ENCODE assay signal across 8 cellular contexts in genomic region chr19:57171551-57172081, GRCh38. TPM values are rescaled to one million over a fixed set of nuclear protein-coding genes. Genes with fewer than 3 reads are reported as not detected.
DNase-seq lines count a peak whose midpoint lies in the region; ATAC-seq and TF ChIP-seq lines count a peak whose summit lies in the region.

No MANE protein-coding gene starts in this region.

- intact Hi-C loops in CD14-positive monocyte (cut with micrococcal nuclease), result no loop called here
- intact Hi-C loops in activated T-helper 1 cell treated with anti-CD3 and anti-CD28 coated beads, Interleukin-12 subunit alpha, Interleukin-12 subunit beta, Interleukin-2, Interleukin-4 antibody, amounts not matched to agents 30 ng/mL and 10 ng/mL and 1 ng/mL, durations not matched to agents 14 hours and 24 hours and 36 hours (cut with micrococcal nuclease), result no loop called here

- peak; percentile 65 for ATAC-seq in foreskin keratinocyte

- H3K4me1 Mint-ChIP-seq in CD14-positive monocyte (peaks cover 18% of the 10 kb centered on the region), osteocyte (ENCODE audit: unreplicated experiment) (peaks cover 18% of the 10 kb centered on the region)
- H3K4me1 Mint-ChIP-seq in activated T-helper 1 cell treated with anti-CD3 and anti-CD28 coated beads, Interleukin-12 subunit alpha, Interleukin-12 subunit beta, Interleukin-2, Interleukin-4 antibody, amounts not matched to agents 30 ng/mL and 10 ng/mL and 1 ng/mL, durations not matched to agents 14 hours and 24 hours and 36 hours (ENCODE audit: low read depth), result peaks cover 5% of the 10 kb centered on the region

- H3K27ac Mint-ChIP-seq in CD14-positive monocyte (no peak overlapping the region), osteocyte (ENCODE audit: unreplicated experiment) (no peak overlapping the region)
- H3K27ac Mint-ChIP-seq in activated T-helper 1 cell treated with anti-CD3 and anti-CD28 coated beads, Interleukin-12 subunit alpha, Interleukin-12 subunit beta, Interleukin-2, Interleukin-4 antibody, amounts not matched to agents 30 ng/mL and 10 ng/mL and 1 ng/mL, durations not matched to agents 14 hours and 24 hours and 36 hours, result no peak overlapping the region

- H4K20me1 ChIP-seq in KMS-11 (ENCODE audit: insufficient read depth), result no peaks in the 10 kb centered on the region

- H3K27me3 ChIP-seq in KMS-11 (ENCODE audit: insufficient read depth, low read depth), result no peaks in the 10 kb centered on the region
- H3K27me3 ChIP-seq in foreskin keratinocyte, result no peaks in the 10 kb centered on the region

- TF ChIP-seq CTCF in CD14-positive monocyte (IDR thresholded peaks at IDR 0.05) (no peak), KMS-11 (conservative IDR thresholded peaks at IDR 0.05; ENCODE audit: low read depth, low read length) (no peak), foreskin keratinocyte (conservative IDR thresholded peaks at IDR 0.05) (no peak), osteocyte (IDR thresholded peaks at IDR 0.05) (no peak)

- H3K36me3 ChIP-seq in KMS-11 (ENCODE audit: insufficient read depth), result no peaks in the 10 kb centered on the region

- H3K36me3 Mint-ChIP-seq in CD14-positive monocyte (no peaks in the 10 kb centered on the region), osteocyte (ENCODE audit: unreplicated experiment) (peaks cover 2% of the 10 kb centered on the region)
- H3K36me3 Mint-ChIP-seq in activated T-helper 1 cell treated with anti-CD3 and anti-CD28 coated beads, Interleukin-12 subunit alpha, Interleukin-12 subunit beta, Interleukin-2, Interleukin-4 antibody, amounts not matched to agents 30 ng/mL and 10 ng/mL and 1 ng/mL, durations not matched to agents 14 hours and 24 hours and 36 hours (ENCODE audit: low read depth), result peaks cover 4% of the 10 kb centered on the region

- H3K27me3 Mint-ChIP-seq in CD14-positive monocyte (ENCODE audit: low read depth in 3 of 3) (peaks cover 4 to 18% (median 10%) of the 10 kb centered on the region in 3 donors), osteocyte (ENCODE audit: unreplicated experiment) (peaks cover 3% of the 10 kb centered on the region)
- H3K27me3 Mint-ChIP-seq in activated T-helper 1 cell treated with anti-CD3 and anti-CD28 coated beads, Interleukin-12 subunit alpha, Interleukin-12 subunit beta, Interleukin-2, Interleukin-4 antibody, amounts not matched to agents 30 ng/mL and 10 ng/mL and 1 ng/mL, durations not matched to agents 14 hours and 24 hours and 36 hours (ENCODE audit: insufficient read depth), result no peaks in the 10 kb centered on the region

- H3K4me2 ChIP-seq in KMS-11, result no peak overlapping the region

- H3K4me1 ChIP-seq in KMS-11 (ENCODE audit: low read depth, poor library complexity, severe bottlenecking) (no peaks in the 10 kb centered on the region), foreskin keratinocyte (no peaks in the 10 kb centered on the region)

- H3K9me3 Mint-ChIP-seq in CD14-positive monocyte, result peaks cover 15 to 56% (median 33%) of the 10 kb centered on the region in 7 donors
- H3K9me3 Mint-ChIP-seq in activated T-helper 1 cell treated with anti-CD3 and anti-CD28 coated beads, Interleukin-12 subunit alpha, Interleukin-12 subunit beta, Interleukin-2, Interleukin-4 antibody, amounts not matched to agents 30 ng/mL and 10 ng/mL and 1 ng/mL, durations not matched to agents 14 hours and 24 hours and 36 hours, result peaks cover 41% of the 10 kb centered on the region
- H3K9me3 Mint-ChIP-seq in osteocyte (ENCODE audit: unreplicated experiment), result peaks cover 15% of the 10 kb centered on the region

- H3K4me3 ChIP-seq in KMS-11 (IDR thresholded peaks at IDR 0.05; ENCODE audit: insufficient read depth, low read depth, low read length), result no peak overlapping the region

- H3K9ac ChIP-seq in KMS-11, result no peak overlapping the region

- H3K27ac ChIP-seq in KMS-11 (no peak overlapping the region), foreskin keratinocyte (no peak overlapping the region)

- peak overlapping the region; percentile 31; the same call in 1 of the 2 replicates for H2AFZ ChIP-seq in KMS-11 (ENCODE audit: low read depth)

- no peaks in the 10 kb centered on the region for H3K79me2 ChIP-seq in KMS-11 (ENCODE audit: insufficient read depth, low read depth)

- no peak for DNase-seq in CD14-positive monocyte (ENCODE audit: low spot score)
- DNase-seq in activated T-helper 1 cell treated with anti-CD3 and anti-CD28 coated beads, Interleukin-12 subunit alpha, Interleukin-12 subunit beta, Interleukin-2, Interleukin-4 antibody, amounts not matched to agents 30 ng/mL and 10 ng/mL and 1 ng/mL, durations not matched to agents 14 hours and 24 hours and 36 hours (ENCODE audit: low spot score), result no peak
- DNase-seq in foreskin keratinocyte, result peak in 1 of 2 donors; percentile 31
- DNase-seq in osteocyte (ENCODE audit: extremely low spot score, unreplicated experiment), result no peak
- DNase-seq in NCI-H345 treated with DMSO at 0.1 percent for 48 hours (lab: John Stamatoyannopoulos, UW; ENCODE audit: unreplicated experiment), result no peak
- DNase-seq in NCI-H446 (lab: John Stamatoyannopoulos, UW), result no peak
- DNase-seq in NCI-H446 treated with DMSO at 0.1 percent for 48 hours (lab: John Stamatoyannopoulos, UW), result no peak

- H3K4me3 Mint-ChIP-seq in CD14-positive monocyte, result peak overlapping the region; percentile 35 to 45
- peak overlapping the region; percentile 50 for H3K4me3 Mint-ChIP-seq in activated T-helper 1 cell treated with anti-CD3 and anti-CD28 coated beads, Interleukin-12 subunit alpha, Interleukin-12 subunit beta, Interleukin-2, Interleukin-4 antibody, amounts not matched to agents 30 ng/mL and 10 ng/mL and 1 ng/mL, durations not matched to agents 14 hours and 24 hours and 36 hours
- H3K4me3 Mint-ChIP-seq in osteocyte (ENCODE audit: unreplicated experiment), result peak overlapping the region; percentile 75

RNA-seq across cellular contexts. Expression of gene DUXA, which starts 4.3 kb away (rescaled TPM):
- polyA plus RNA-seq in CD14-positive monocyte (not detected), foreskin keratinocyte (not detected in 2 replicates)
- not detected in 2 replicates for total RNA-seq in activated T-helper 1 cell treated with anti-CD3 and anti-CD28 coated beads, Interleukin-12 subunit alpha, Interleukin-12 subunit beta, Interleukin-2, Interleukin-4 antibody, amounts not matched to agents 30 ng/mL and 10 ng/mL and 1 ng/mL, durations not matched to agents 14 hours and 24 hours and 36 hours
- total RNA-seq in foreskin keratinocyte (not detected in 2 replicates), osteocyte (not detected in 2 replicates)

RNA-seq across cellular contexts. Expression of gene ZNF264, which starts 19.7 kb away (rescaled TPM):
- polyA plus RNA-seq in CD14-positive monocyte (1 to 10 TPM; 5.3 to 5.6 TPM), foreskin keratinocyte (4.3 and 5.1 TPM in 2 replicates)
- total RNA-seq in activated T-helper 1 cell treated with anti-CD3 and anti-CD28 coated beads, Interleukin-12 subunit alpha, Interleukin-12 subunit beta, Interleukin-2, Interleukin-4 antibody, amounts not matched to agents 30 ng/mL and 10 ng/mL and 1 ng/mL, durations not matched to agents 14 hours and 24 hours and 36 hours, result 16.1 and 18.3 TPM in 2 replicates
- total RNA-seq in foreskin keratinocyte (22.5 and 22.6 TPM in 2 replicates), osteocyte (34.2 and 36.8 TPM in 2 replicates)

RNA-seq across cellular contexts. Expression of gene ZIM3, which starts 26.6 kb away (rescaled TPM):
- polyA plus RNA-seq in CD14-positive monocyte, result not detected
- total RNA-seq in activated T-helper 1 cell treated with anti-CD3 and anti-CD28 coated beads, Interleukin-12 subunit alpha, Interleukin-12 subunit beta, Interleukin-2, Interleukin-4 antibody, amounts not matched to agents 30 ng/mL and 10 ng/mL and 1 ng/mL, durations not matched to agents 14 hours and 24 hours and 36 hours, result not detected in 2 replicates
- total RNA-seq in foreskin keratinocyte, result not detected in 2 replicates
- not detected in 2 replicates for polyA plus RNA-seq in foreskin keratinocyte
- not detected in 2 replicates for total RNA-seq in osteocyte

RNA-seq across cellular contexts. Expression of gene USP29, which starts 51.8 kb away (rescaled TPM):
- polyA plus RNA-seq in CD14-positive monocyte (not detected), foreskin keratinocyte (not detected in 2 replicates)
- total RNA-seq in activated T-helper 1 cell treated with anti-CD3 and anti-CD28 coated beads, Interleukin-12 subunit alpha, Interleukin-12 subunit beta, Interleukin-2, Interleukin-4 antibody, amounts not matched to agents 30 ng/mL and 10 ng/mL and 1 ng/mL, durations not matched to agents 14 hours and 24 hours and 36 hours, result not detected in 2 replicates
- total RNA-seq in foreskin keratinocyte (not detected in 2 replicates), osteocyte (not detected in 2 replicates)

RNA-seq across cellular contexts. Expression of gene AURKC, which starts 59.2 kb away (rescaled TPM):
- under 1 TPM in 1 of 2 donors, not detected in 1; 0.19 TPM for polyA plus RNA-seq in CD14-positive monocyte
- total RNA-seq in activated T-helper 1 cell treated with anti-CD3 and anti-CD28 coated beads, Interleukin-12 subunit alpha, Interleukin-12 subunit beta, Interleukin-2, Interleukin-4 antibody, amounts not matched to agents 30 ng/mL and 10 ng/mL and 1 ng/mL, durations not matched to agents 14 hours and 24 hours and 36 hours, result 0.54 and 0.73 TPM in 2 replicates
- total RNA-seq in foreskin keratinocyte, result 0.92 and 1.9 TPM in 2 replicates
- 2.3 and 2.6 TPM in 2 replicates for polyA plus RNA-seq in foreskin keratinocyte
- 0.86 and 0.94 TPM in 2 replicates for total RNA-seq in osteocyte
